ENCODE assay signal across 10 cellular contexts in genomic region chr3:51687472-51688205, GRCh38. TPM values are rescaled to one million over a fixed set of nuclear protein-coding genes. Genes with fewer than 3 reads are reported as not detected.
DNase-seq lines count a peak whose midpoint lies in the region; ATAC-seq lines count a peak whose summit lies in the region.
"Had no signal": no experiment of that assay in that cellular context is flagged by ENCODE, and none has a peak within 500 bp of the region (broad histone marks: within the 10 kb centered on the region; RNA-seq: fewer than 3 reads in every experiment).

No MANE protein-coding gene starts in this region.

- POLR2A ChIA-PET in activated naive CD8-positive, alpha-beta T cell treated with anti-CD3 and anti-CD28 coated beads, Interleukin-2, amount 10 ng/mL, durations not matched to agents 7 days and 5 days (lab: Charles Lee): interaction anchor here (1.0 to 2.1 kb wide), 3 partner anchors 47 to 296 kb away, joined by 3 to 17 read pairs (median 7); partner anchors contain the start of gene DCAF1

- H3K4me3 ChIP-seq in iPS-15b (ENCODE audit: low read depth, low read length): no peak overlapping the region
- H3K4me3 ChIP-seq: tibial nerve had no signal

- no peak for DNase-seq in T-helper 1 cell
- no peak for DNase-seq in activated naive CD8-positive, alpha-beta T cell treated with anti-CD3 and anti-CD28 coated beads, Interleukin-2, amount 10 ng/mL, durations not matched to agents 7 days and 5 days
- DNase-seq in stimulated activated naive CD8-positive, alpha-beta T cell treated with anti-CD3 and anti-CD28 coated beads, Interleukin-15, amount 100 ng/mL, for 72 hours: no peak
- DNase-seq in NCI-H2081 treated with DMSO at 0.1 percent for 48 hours (lab: John Stamatoyannopoulos, UW): no peak
- DNase-seq in NCI-H1436 treated with DMSO at 0.1 percent for 48 hours (lab: John Stamatoyannopoulos, UW): no peak
- no peak for DNase-seq in iPS-NIHi11 (ENCODE audit: low spot score)

- no peaks in the 10 kb centered on the region for H3K27me3 Mint-ChIP-seq in T-helper 1 cell treated with Interleukin-12 subunit alpha and Interleukin-12 subunit beta and Interleukin-4 antibody, amounts not matched to agents 30 μg/mL and 1 μg/mL, for 36 hours (ENCODE audit: low read depth)
- no peaks in the 10 kb centered on the region for H3K27me3 Mint-ChIP-seq in activated naive CD8-positive, alpha-beta T cell treated with anti-CD3 and anti-CD28 coated beads, Interleukin-2, amount 10 ng/mL, durations not matched to agents 7 days and 5 days
- H3K27me3 Mint-ChIP-seq in stimulated activated naive CD8-positive, alpha-beta T cell treated with anti-CD3 and anti-CD28 coated beads, Interleukin-15, amount 100 ng/mL, for 72 hours: no peaks in the 10 kb centered on the region

- no peaks in the 10 kb centered on the region for H3K9me3 Mint-ChIP-seq in T-helper 1 cell treated with Interleukin-12 subunit alpha and Interleukin-12 subunit beta and Interleukin-4 antibody, amounts not matched to agents 30 μg/mL and 1 μg/mL, for 36 hours
- no peaks in the 10 kb centered on the region for H3K9me3 Mint-ChIP-seq in activated naive CD8-positive, alpha-beta T cell treated with anti-CD3 and anti-CD28 coated beads, Interleukin-2, amount 10 ng/mL, durations not matched to agents 7 days and 5 days
- no peaks in the 10 kb centered on the region for H3K9me3 Mint-ChIP-seq in stimulated activated naive CD8-positive, alpha-beta T cell treated with anti-CD3 and anti-CD28 coated beads, Interleukin-15, amount 100 ng/mL, for 72 hours

- H3K27ac Mint-ChIP-seq in T-helper 1 cell treated with Interleukin-12 subunit alpha and Interleukin-12 subunit beta and Interleukin-4 antibody, amounts not matched to agents 30 μg/mL and 1 μg/mL, for 36 hours: peak overlapping the region; percentile 95
- peak overlapping the region; percentile 90 for H3K27ac Mint-ChIP-seq in activated naive CD8-positive, alpha-beta T cell treated with anti-CD3 and anti-CD28 coated beads, Interleukin-2, amount 10 ng/mL, durations not matched to agents 7 days and 5 days
- H3K27ac Mint-ChIP-seq in stimulated activated naive CD8-positive, alpha-beta T cell treated with anti-CD3 and anti-CD28 coated beads, Interleukin-15, amount 100 ng/mL, for 72 hours: peak overlapping the region; percentile 13 to 77

- H3K27me3 ChIP-seq in iPS-15b (ENCODE audit: control insufficient read depth, insufficient read depth, low read length): no peaks in the 10 kb centered on the region
- H3K27me3 ChIP-seq: tibial nerve had no signal

- H3K9ac ChIP-seq in iPS-15b (ENCODE audit: low read depth, low read length): peak overlapping the region; percentile 37

- no peaks in the 10 kb centered on the region for H3K4me1 ChIP-seq in iPS-15b (ENCODE audit: control insufficient read depth, insufficient read depth, low read length)

- peaks cover 63% of the 10 kb centered on the region for H3K4me1 Mint-ChIP-seq in T-helper 1 cell treated with Interleukin-12 subunit alpha and Interleukin-12 subunit beta and Interleukin-4 antibody, amounts not matched to agents 30 μg/mL and 1 μg/mL, for 36 hours (ENCODE audit: low read depth)
- peaks cover 45% of the 10 kb centered on the region for H3K4me1 Mint-ChIP-seq in activated naive CD8-positive, alpha-beta T cell treated with anti-CD3 and anti-CD28 coated beads, Interleukin-2, amount 10 ng/mL, durations not matched to agents 7 days and 5 days
- H3K4me1 Mint-ChIP-seq in stimulated activated naive CD8-positive, alpha-beta T cell treated with anti-CD3 and anti-CD28 coated beads, Interleukin-15, amount 100 ng/mL, for 72 hours: peaks cover 67% of the 10 kb centered on the region

- peaks cover 9% of the 10 kb centered on the region for H3K36me3 ChIP-seq in iPS-15b (ENCODE audit: control insufficient read depth, insufficient read depth, low read length)

- H3K36me3 Mint-ChIP-seq in T-helper 1 cell treated with Interleukin-12 subunit alpha and Interleukin-12 subunit beta and Interleukin-4 antibody, amounts not matched to agents 30 μg/mL and 1 μg/mL, for 36 hours (ENCODE audit: low read depth): peaks cover 48% of the 10 kb centered on the region
- H3K36me3 Mint-ChIP-seq in activated naive CD8-positive, alpha-beta T cell treated with anti-CD3 and anti-CD28 coated beads, Interleukin-2, amount 10 ng/mL, durations not matched to agents 7 days and 5 days: peaks cover 33% of the 10 kb centered on the region

- no peaks in the 10 kb centered on the region for H3K9me3 ChIP-seq in iPS-15b (ENCODE audit: control insufficient read depth, insufficient read depth, low read length)
- H3K9me3 ChIP-seq: tibial nerve had no signal

- ATAC-seq in activated naive CD8-positive, alpha-beta T cell treated with anti-CD3 and anti-CD28 coated beads, Interleukin-2, amount 10 ng/mL, durations not matched to agents 7 days and 5 days (ENCODE audit: low read depth): no peak
- no peak for ATAC-seq in stimulated activated naive CD8-positive, alpha-beta T cell treated with anti-CD3 and anti-CD28 coated beads, Interleukin-15, amount 100 ng/mL, for 72 hours

- H3K4me3 Mint-ChIP-seq in T-helper 1 cell treated with Interleukin-12 subunit alpha and Interleukin-12 subunit beta and Interleukin-4 antibody, amounts not matched to agents 30 μg/mL and 1 μg/mL, for 36 hours: no peak overlapping the region
- H3K4me3 Mint-ChIP-seq in activated naive CD8-positive, alpha-beta T cell treated with anti-CD3 and anti-CD28 coated beads, Interleukin-2, amount 10 ng/mL, durations not matched to agents 7 days and 5 days: peak overlapping the region; percentile 72
- H3K4me3 Mint-ChIP-seq in stimulated activated naive CD8-positive, alpha-beta T cell treated with anti-CD3 and anti-CD28 coated beads, Interleukin-15, amount 100 ng/mL, for 72 hours: no peak overlapping the region

RNA-seq across cellular contexts. Expression of gene TEX264, which starts 16.6 kb away (rescaled TPM):
- total RNA-seq in activated naive CD8-positive, alpha-beta T cell treated with anti-CD3 and anti-CD28 coated beads, Interleukin-2, amount 10 ng/mL, durations not matched to agents 7 days and 5 days: 10 to 100 TPM; 49.3 to 49.8 TPM

RNA-seq across cellular contexts. Expression of gene GRM2, which starts 19.2 kb away (rescaled TPM):
- 1 to 10 TPM; 1.4 to 2.2 TPM for total RNA-seq in activated naive CD8-positive, alpha-beta T cell treated with anti-CD3 and anti-CD28 coated beads, Interleukin-2, amount 10 ng/mL, durations not matched to agents 7 days and 5 days
- total RNA-seq: A172 had no signal

Comparison
In these comparisons a context has a peak if more than half of its experiments do, and no peak if none do; other contexts are left out.
1. H3K27ac Mint-ChIP-seq: peak in every context shown above with its lines; median percentile 95 in T-helper 1 cell treated with Interleukin-12 subunit alpha and Interleukin-12 subunit beta and Interleukin-4 antibody, amounts not matched to agents 30 μg/mL and 1 μg/mL, for 36 hours; 90 in activated naive CD8-positive, alpha-beta T cell treated with anti-CD3 and anti-CD28 coated beads, Interleukin-2, amount 10 ng/mL, durations not matched to agents 7 days and 5 days; 45 in stimulated activated naive CD8-positive, alpha-beta T cell treated with anti-CD3 and anti-CD28 coated beads, Interleukin-15, amount 100 ng/mL, for 72 hours.